In genomic region chr1:173701299-173701698, GRCh38 we compare ENCODE assay signal across 8 cellular contexts. TPM values are rescaled to one million over a fixed set of nuclear protein-coding genes. Genes with fewer than 3 reads are reported as not detected.
"Had no signal": no experiment of that assay in that cellular context is flagged by ENCODE, and none has a peak within 500 bp of the region (broad histone marks: within the 10 kb centered on the region; RNA-seq: fewer than 3 reads in every experiment).

No MANE protein-coding gene starts in this region.

RNA-seq across cellular contexts. Expression of gene ANKRD45, which starts 31.6 kb away (rescaled TPM):
- total RNA-seq: activated naive CD4-positive, alpha-beta T cell treated with anti-CD3 and anti-CD28 coated beads for 36 hours; activated naive CD4-positive, alpha-beta T cell treated with anti-CD3 and anti-CD28 coated beads, Interleukin-2, amount 50 U/mL, for 72 hours; activated T-cell treated with anti-CD3 and anti-CD28 coated beads, Interleukin-2, amount 50 U/mL, for 4 hours; activated T-helper 1 cell treated with anti-CD3 and anti-CD28 coated beads, Interleukin-12 subunit alpha, Interleukin-12 subunit beta, Interleukin-2, Interleukin-4 antibody, amounts not matched to agents 30 ng/mL and 10 ng/mL and 1 ng/mL, durations not matched to agents 14 hours and 24 hours and 36 hours; activated T-helper 17 cell treated with anti-CD3 and anti-CD28 coated beads, Interleukin-2, amount 50 U/mL, for 72 hours; activated T-helper 2 cell treated with anti-CD3 and anti-CD28 coated beads, Interferon-gamma antibody, Interleukin-2, Interleukin-4, amounts not matched to agents 10 μg/mL and 5 μg/mL and 100 μg/mL, durations not matched to agents 14 hours and 24 hours and 36 hours; ascending aorta; chondrocyte had no signal
